Comparison of ENCODE assay signal across 1 cellular context in genomic region chr13:74134226-74134776, GRCh38.
TF ChIP-seq lines count a peak whose summit lies in the region.

Gene KLF12, minus strand, starts transcription at chr13:74134404.

TF ChIP-seq in GM23338, 12 proteins besides CTCF, POLR2A, EP300 and RAD21:
- TF ChIP-seq ZNF462 (CRISPR knock-in tag; IDR thresholded peaks at IDR 0.05) (no peak), POLR2AphosphoS5 (IDR thresholded peaks at IDR 0.05; ENCODE audit: low read depth) (peak; percentile 43; the same call in 1 of the 2 replicates)
